In genomic region chr11:33912405-33913361, GRCh38 we compare ENCODE assay signal across 1 cellular context.
A peak's percentile ranks its signal among the peaks of the same experiment; 100 is the strongest.
TF ChIP-seq lines count a peak whose summit lies in the region.

No MANE protein-coding gene starts in this region.

TF ChIP-seq in K562, 482 proteins besides CTCF, POLR2A, EP300 and RAD21 (continued from another document):
- TF ChIP-seq ZNF449 (CRISPR knock-in tag; IDR thresholded peaks at IDR 0.05) (no peak), ZNF583 (CRISPR knock-in tag; IDR thresholded peaks at IDR 0.05) (0 out of 2 replicates have a peak, but pooled peaks have one; percentile 24), SMARCE1 (IDR thresholded peaks at IDR 0.05) (peak; percentile 87), POLR2AphosphoS5 (IDR thresholded peaks at IDR 0.05; ENCODE audit: control insufficient read depth, insufficient read depth, low read depth, low read length) (0 out of 2 replicates have a peak, but pooled peaks have one; percentile 22), THRA (IDR thresholded peaks at IDR 0.05) (no peak), ZNF398 (CRISPR knock-in tag; IDR thresholded peaks at IDR 0.05) (no peak), FOXP4 (CRISPR knock-in tag; IDR thresholded peaks at IDR 0.05; ENCODE audit: borderline replicate concordance) (no peak), BMI1 (IDR thresholded peaks at IDR 0.05; ENCODE audit: low read length) (no peak), ZNF778 (CRISPR knock-in tag; IDR thresholded peaks at IDR 0.05) (no peak), ILK (tag; IDR thresholded peaks at IDR 0.05; ENCODE audit: borderline replicate concordance, low read depth) (no peak; the same call in 1 of the 2 replicates), PREB (CRISPR knock-in tag; IDR thresholded peaks at IDR 0.05) (no peak), ZFPM2 (CRISPR knock-in tag; IDR thresholded peaks at IDR 0.05) (no peak), FOXP1 (CRISPR knock-in tag; IDR thresholded peaks at IDR 0.05) (no peak), ZNF696 (CRISPR knock-in tag; conservative IDR thresholded peaks at IDR 0.05) (no peak), ZNF280B (CRISPR knock-in tag; IDR thresholded peaks at IDR 0.05) (no peak), PRDM10 (IDR thresholded peaks at IDR 0.05; ENCODE audit: partially characterized antibody) (no peak), ZNF77 (CRISPR knock-in tag; IDR thresholded peaks at IDR 0.05) (no peak), CBX2 (IDR thresholded peaks at IDR 0.05; ENCODE audit: insufficient read depth, low read length, poor library complexity, severe bottlenecking) (no peak), ZBTB9 (CRISPR knock-in tag; IDR thresholded peaks at IDR 0.05) (0 out of 2 replicates have a peak, but pooled peaks have one; percentile 19), ZNF232 (CRISPR knock-in tag; IDR thresholded peaks at IDR 0.05) (no peak), ZNF24 (IDR thresholded peaks at IDR 0.05) (no peak), ZEB2 (IDR thresholded peaks at IDR 0.05) (peak; percentile 49), ZNF445 (CRISPR knock-in tag; IDR thresholded peaks at IDR 0.05; ENCODE audit: low read depth) (no peak), ZNF41 (CRISPR knock-in tag; conservative IDR thresholded peaks at IDR 0.05) (no peak), E2F6 (IDR thresholded peaks at IDR 0.05; ENCODE audit: borderline replicate concordance in 1 of 2, extremely low read depth in 1 of 2, insufficient read depth in 1 of 2, insufficient read length in 1 of 2, low read depth in 1 of 2, low read length in 1 of 2, poor library complexity in 1 of 2, severe bottlenecking in 1 of 2) (peak in 1 of 2 experiments; percentile 78)
TF ChIP-seq in K562: peak in this region for 115.
